Comparison of ENCODE assay signal across 1 cellular context in the genomic region with DNA sequence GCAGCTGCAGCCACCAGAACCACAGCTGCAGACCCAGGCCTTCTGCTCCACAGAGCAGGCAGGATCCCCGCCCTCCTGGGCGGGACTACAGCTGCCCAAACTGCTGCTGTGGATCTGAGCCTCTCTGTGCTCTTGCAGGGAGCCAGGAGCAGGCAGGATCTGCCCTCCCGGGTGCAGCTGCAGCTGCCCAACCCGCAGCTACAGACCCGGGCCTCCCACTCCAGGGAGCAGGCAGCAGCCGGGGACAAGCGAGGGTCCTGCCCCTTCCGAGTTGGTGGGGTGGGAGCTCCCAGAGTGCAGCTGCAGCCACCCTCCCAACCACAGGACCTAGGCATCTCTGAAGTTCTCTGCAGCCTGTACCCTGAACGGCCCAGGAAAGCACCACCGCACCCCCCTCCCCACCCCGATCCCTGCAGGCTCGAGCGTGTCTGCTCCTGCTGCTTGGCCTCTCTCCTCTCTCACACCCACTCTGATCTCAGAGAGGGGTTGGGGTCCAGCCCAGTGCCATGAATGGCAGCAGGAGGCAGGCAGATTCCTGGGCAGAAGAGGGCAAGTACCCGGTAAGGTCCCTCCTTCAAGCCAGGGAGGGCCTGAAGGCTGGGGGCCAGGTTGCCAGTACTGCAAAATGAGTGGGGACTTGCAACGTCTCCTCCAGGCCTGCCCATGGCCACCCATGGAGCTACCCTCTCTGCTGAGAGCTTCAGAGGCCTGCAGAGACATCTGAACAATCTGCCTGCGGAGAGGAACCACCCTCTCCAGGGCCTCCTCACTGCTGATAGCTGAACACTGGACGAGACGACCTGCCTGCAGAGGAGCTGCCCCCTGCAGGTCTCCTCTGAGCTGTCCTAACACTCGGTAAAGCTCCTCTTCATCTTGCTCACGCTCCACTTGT.
TF ChIP-seq lines count a peak whose summit lies in the region.

No MANE protein-coding gene starts in this region.

TF ChIP-seq in HepG2, 621 proteins besides CTCF, POLR2A, EP300 and RAD21 (continues in another document):
- TF ChIP-seq, protein P1, sequence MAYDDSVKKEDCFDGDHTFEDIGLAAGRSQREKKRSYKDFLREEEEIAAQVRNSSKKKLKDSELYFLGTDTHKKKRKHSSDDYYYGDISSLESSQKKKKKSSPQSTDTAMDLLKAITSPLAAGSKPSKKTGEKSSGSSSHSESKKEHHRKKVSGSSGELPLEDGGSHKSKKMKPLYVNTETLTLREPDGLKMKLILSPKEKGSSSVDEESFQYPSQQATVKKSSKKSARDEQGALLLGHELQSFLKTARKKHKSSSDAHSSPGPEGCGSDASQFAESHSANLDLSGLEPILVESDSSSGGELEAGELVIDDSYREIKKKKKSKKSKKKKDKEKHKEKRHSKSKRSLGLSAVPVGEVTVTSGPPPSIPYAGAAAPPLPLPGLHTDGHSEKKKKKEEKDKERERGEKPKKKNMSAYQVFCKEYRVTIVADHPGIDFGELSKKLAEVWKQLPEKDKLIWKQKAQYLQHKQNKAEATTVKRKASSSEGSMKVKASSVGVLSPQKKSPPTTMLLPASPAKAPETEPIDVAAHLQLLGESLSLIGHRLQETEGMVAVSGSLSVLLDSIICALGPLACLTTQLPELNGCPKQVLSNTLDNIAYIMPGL (CRISPR knock-in tag; IDR thresholded peaks at IDR 0.05; ENCODE audit: borderline replicate concordance in 1 of 2, low read depth in 1 of 2): peak; percentile 62 to 77; a peak in 3 of 4 replicates
- peak; percentile 40; the same call in 1 of the 2 replicates for TF ChIP-seq HDAC1 (CRISPR knock-in tag; IDR thresholded peaks at IDR 0.05)
- TF ChIP-seq, protein P2, sequence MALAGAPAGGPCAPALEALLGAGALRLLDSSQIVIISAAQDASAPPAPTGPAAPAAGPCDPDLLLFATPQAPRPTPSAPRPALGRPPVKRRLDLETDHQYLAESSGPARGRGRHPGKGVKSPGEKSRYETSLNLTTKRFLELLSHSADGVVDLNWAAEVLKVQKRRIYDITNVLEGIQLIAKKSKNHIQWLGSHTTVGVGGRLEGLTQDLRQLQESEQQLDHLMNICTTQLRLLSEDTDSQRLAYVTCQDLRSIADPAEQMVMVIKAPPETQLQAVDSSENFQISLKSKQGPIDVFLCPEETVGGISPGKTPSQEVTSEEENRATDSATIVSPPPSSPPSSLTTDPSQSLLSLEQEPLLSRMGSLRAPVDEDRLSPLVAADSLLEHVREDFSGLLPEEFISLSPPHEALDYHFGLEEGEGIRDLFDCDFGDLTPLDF (CRISPR knock-in tag; IDR thresholded peaks at IDR 0.05): no peak
- TF ChIP-seq, protein P3, sequence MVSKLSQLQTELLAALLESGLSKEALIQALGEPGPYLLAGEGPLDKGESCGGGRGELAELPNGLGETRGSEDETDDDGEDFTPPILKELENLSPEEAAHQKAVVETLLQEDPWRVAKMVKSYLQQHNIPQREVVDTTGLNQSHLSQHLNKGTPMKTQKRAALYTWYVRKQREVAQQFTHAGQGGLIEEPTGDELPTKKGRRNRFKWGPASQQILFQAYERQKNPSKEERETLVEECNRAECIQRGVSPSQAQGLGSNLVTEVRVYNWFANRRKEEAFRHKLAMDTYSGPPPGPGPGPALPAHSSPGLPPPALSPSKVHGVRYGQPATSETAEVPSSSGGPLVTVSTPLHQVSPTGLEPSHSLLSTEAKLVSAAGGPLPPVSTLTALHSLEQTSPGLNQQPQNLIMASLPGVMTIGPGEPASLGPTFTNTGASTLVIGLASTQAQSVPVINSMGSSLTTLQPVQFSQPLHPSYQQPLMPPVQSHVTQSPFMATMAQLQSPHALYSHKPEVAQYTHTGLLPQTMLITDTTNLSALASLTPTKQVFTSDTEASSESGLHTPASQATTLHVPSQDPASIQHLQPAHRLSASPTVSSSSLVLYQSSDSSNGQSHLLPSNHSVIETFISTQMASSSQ (IDR thresholded peaks at IDR 0.05; ENCODE audit: low read depth): no peak
- TF ChIP-seq, protein P3 (CRISPR knock-in tag; IDR thresholded peaks at IDR 0.05; ENCODE audit: borderline replicate concordance): no peak
- TF ChIP-seq MEIS2 (CRISPR knock-in tag; IDR thresholded peaks at IDR 0.05): no peak
- TF ChIP-seq REPIN1 (CRISPR knock-in tag; IDR thresholded peaks at IDR 0.05; ENCODE audit: borderline replicate concordance, low read depth): no peak
- TF ChIP-seq HIVEP1 (CRISPR knock-in tag; IDR thresholded peaks at IDR 0.05): no peak
- TF ChIP-seq, protein P4, sequence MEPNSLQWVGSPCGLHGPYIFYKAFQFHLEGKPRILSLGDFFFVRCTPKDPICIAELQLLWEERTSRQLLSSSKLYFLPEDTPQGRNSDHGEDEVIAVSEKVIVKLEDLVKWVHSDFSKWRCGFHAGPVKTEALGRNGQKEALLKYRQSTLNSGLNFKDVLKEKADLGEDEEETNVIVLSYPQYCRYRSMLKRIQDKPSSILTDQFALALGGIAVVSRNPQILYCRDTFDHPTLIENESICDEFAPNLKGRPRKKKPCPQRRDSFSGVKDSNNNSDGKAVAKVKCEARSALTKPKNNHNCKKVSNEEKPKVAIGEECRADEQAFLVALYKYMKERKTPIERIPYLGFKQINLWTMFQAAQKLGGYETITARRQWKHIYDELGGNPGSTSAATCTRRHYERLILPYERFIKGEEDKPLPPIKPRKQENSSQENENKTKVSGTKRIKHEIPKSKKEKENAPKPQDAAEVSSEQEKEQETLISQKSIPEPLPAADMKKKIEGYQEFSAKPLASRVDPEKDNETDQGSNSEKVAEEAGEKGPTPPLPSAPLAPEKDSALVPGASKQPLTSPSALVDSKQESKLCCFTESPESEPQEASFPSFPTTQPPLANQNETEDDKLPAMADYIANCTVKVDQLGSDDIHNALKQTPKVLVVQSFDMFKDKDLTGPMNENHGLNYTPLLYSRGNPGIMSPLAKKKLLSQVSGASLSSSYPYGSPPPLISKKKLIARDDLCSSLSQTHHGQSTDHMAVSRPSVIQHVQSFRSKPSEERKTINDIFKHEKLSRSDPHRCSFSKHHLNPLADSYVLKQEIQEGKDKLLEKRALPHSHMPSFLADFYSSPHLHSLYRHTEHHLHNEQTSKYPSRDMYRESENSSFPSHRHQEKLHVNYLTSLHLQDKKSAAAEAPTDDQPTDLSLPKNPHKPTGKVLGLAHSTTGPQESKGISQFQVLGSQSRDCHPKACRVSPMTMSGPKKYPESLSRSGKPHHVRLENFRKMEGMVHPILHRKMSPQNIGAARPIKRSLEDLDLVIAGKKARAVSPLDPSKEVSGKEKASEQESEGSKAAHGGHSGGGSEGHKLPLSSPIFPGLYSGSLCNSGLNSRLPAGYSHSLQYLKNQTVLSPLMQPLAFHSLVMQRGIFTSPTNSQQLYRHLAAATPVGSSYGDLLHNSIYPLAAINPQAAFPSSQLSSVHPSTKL (CRISPR knock-in tag; IDR thresholded peaks at IDR 0.05): peak; percentile 41; the same call in 1 of the 2 replicates
- TF ChIP-seq, protein P5, sequence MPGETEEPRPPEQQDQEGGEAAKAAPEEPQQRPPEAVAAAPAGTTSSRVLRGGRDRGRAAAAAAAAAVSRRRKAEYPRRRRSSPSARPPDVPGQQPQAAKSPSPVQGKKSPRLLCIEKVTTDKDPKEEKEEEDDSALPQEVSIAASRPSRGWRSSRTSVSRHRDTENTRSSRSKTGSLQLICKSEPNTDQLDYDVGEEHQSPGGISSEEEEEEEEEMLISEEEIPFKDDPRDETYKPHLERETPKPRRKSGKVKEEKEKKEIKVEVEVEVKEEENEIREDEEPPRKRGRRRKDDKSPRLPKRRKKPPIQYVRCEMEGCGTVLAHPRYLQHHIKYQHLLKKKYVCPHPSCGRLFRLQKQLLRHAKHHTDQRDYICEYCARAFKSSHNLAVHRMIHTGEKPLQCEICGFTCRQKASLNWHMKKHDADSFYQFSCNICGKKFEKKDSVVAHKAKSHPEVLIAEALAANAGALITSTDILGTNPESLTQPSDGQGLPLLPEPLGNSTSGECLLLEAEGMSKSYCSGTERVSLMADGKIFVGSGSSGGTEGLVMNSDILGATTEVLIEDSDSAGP (CRISPR knock-in tag; IDR thresholded peaks at IDR 0.05; ENCODE audit: borderline replicate concordance): peak; percentile 27; the same call in 1 of the 2 replicates
- TF ChIP-seq KDM2A (CRISPR knock-in tag; IDR thresholded peaks at IDR 0.05; ENCODE audit: borderline replicate concordance, low read depth): peak; percentile 24; the same call in 1 of the 2 replicates
- peak; percentile 47; the same call in 1 of the 2 replicates for TF ChIP-seq SAP130 (CRISPR knock-in tag; IDR thresholded peaks at IDR 0.05; ENCODE audit: low read depth)
- TF ChIP-seq, protein P6, sequence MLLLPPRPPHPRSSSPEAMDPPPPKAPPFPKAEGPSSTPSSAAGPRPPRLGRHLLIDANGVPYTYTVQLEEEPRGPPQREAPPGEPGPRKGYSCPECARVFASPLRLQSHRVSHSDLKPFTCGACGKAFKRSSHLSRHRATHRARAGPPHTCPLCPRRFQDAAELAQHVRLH (CRISPR knock-in tag; IDR thresholded peaks at IDR 0.05; ENCODE audit: borderline replicate concordance, low read depth): 0 out of 2 replicates have a peak, but pooled peaks have one; percentile 29
- TF ChIP-seq, protein P7, sequence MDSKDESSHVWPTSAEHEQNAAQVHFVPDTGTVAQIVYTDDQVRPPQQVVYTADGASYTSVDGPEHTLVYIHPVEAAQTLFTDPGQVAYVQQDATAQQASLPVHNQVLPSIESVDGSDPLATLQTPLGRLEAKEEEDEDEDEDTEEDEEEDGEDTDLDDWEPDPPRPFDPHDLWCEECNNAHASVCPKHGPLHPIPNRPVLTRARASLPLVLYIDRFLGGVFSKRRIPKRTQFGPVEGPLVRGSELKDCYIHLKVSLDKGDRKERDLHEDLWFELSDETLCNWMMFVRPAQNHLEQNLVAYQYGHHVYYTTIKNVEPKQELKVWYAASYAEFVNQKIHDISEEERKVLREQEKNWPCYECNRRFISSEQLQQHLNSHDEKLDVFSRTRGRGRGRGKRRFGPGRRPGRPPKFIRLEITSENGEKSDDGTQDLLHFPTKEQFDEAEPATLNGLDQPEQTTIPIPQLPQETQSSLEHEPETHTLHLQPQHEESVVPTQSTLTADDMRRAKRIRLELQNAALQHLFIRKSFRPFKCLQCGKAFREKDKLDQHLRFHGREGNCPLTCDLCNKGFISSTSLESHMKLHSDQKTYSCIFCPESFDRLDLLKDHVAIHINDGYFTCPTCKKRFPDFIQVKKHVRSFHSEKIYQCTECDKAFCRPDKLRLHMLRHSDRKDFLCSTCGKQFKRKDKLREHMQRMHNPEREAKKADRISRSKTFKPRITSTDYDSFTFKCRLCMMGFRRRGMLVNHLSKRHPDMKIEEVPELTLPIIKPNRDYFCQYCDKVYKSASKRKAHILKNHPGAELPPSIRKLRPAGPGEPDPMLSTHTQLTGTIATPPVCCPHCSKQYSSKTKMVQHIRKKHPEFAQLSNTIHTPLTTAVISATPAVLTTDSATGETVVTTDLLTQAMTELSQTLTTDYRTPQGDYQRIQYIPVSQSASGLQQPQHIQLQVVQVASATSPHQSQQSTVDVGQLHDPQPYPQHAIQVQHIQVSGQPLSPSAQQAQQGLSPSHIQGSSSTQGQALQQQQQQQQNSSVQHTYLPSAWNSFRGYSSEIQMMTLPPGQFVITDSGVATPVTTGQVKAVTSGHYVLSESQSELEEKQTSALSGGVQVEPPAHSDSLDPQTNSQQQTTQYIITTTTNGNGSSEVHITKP (CRISPR knock-in tag; IDR thresholded peaks at IDR 0.05; ENCODE audit: low read depth): peak; percentile 64; the same call in 1 of the 2 replicates
- TF ChIP-seq, protein P8, sequence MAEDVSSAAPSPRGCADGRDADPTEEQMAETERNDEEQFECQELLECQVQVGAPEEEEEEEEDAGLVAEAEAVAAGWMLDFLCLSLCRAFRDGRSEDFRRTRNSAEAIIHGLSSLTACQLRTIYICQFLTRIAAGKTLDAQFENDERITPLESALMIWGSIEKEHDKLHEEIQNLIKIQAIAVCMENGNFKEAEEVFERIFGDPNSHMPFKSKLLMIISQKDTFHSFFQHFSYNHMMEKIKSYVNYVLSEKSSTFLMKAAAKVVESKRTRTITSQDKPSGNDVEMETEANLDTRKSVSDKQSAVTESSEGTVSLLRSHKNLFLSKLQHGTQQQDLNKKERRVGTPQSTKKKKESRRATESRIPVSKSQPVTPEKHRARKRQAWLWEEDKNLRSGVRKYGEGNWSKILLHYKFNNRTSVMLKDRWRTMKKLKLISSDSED (CRISPR knock-in tag; IDR thresholded peaks at IDR 0.05): no peak
- peak; percentile 31; the same call in 1 of the 2 replicates for TF ChIP-seq YEATS2 (CRISPR knock-in tag; IDR thresholded peaks at IDR 0.05; ENCODE audit: borderline replicate concordance)
- no peak for TF ChIP-seq NFATC3 (CRISPR knock-in tag; IDR thresholded peaks at IDR 0.05)
- TF ChIP-seq MAFK (conservative IDR thresholded peaks at IDR 0.05 in 1 of 2, IDR thresholded peaks at IDR 0.05 in 1 of 2; ENCODE audit: low read length in 2 of 2): no peak
- TF ChIP-seq SMC3 (IDR thresholded peaks at IDR 0.05; ENCODE audit: low read length): 0 out of 2 replicates have a peak, but pooled peaks have one; percentile 47
- TF ChIP-seq ZNF431 (CRISPR knock-in tag; IDR thresholded peaks at IDR 0.05; ENCODE audit: borderline replicate concordance, low read depth): no peak
- TF ChIP-seq, protein P9, sequence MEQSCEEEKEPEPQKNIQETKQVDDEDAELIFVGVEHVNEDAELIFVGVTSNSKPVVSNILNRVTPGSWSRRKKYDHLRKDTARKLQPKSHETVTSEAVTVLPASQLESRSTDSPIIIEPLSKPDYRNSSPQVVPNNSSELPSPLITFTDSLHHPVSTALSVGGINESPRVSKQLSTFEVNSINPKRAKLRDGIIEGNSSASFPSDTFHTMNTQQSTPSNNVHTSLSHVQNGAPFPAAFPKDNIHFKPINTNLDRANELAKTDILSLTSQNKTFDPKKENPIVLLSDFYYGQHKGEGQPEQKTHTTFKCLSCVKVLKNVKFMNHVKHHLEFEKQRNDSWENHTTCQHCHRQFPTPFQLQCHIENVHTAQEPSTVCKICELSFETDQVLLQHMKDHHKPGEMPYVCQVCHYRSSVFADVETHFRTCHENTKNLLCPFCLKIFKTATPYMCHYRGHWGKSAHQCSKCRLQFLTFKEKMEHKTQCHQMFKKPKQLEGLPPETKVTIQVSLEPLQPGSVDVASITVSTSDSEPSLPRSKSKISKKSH (CRISPR knock-in tag; IDR thresholded peaks at IDR 0.05; ENCODE audit: borderline replicate concordance): peak; percentile 58; the same call in 1 of the 2 replicates
- TF ChIP-seq, protein P10, sequence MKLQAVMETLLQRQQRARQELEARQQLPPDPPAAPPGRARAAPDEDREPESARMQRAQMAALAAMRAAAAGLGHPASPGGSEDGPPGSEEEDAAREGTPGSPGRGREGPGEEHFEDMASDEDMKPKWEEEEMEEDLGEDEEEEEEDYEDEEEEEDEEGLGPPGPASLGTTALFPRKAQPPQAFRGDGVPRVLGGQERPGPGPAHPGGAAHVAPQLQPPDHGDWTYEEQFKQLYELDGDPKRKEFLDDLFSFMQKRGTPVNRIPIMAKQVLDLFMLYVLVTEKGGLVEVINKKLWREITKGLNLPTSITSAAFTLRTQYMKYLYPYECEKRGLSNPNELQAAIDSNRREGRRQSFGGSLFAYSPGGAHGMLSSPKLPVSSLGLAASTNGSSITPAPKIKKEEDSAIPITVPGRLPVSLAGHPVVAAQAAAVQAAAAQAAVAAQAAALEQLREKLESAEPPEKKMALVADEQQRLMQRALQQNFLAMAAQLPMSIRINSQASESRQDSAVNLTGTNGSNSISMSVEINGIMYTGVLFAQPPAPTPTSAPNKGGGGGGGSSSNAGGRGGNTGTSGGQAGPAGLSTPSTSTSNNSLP (IDR thresholded peaks at IDR 0.05; ENCODE audit: low read depth, low read length): no peak
- TF ChIP-seq ZNF562 (CRISPR knock-in tag; IDR thresholded peaks at IDR 0.05; ENCODE audit: borderline replicate concordance): no peak
